8 cellular contexts compared by ENCODE assay signal in the genomic region with DNA sequence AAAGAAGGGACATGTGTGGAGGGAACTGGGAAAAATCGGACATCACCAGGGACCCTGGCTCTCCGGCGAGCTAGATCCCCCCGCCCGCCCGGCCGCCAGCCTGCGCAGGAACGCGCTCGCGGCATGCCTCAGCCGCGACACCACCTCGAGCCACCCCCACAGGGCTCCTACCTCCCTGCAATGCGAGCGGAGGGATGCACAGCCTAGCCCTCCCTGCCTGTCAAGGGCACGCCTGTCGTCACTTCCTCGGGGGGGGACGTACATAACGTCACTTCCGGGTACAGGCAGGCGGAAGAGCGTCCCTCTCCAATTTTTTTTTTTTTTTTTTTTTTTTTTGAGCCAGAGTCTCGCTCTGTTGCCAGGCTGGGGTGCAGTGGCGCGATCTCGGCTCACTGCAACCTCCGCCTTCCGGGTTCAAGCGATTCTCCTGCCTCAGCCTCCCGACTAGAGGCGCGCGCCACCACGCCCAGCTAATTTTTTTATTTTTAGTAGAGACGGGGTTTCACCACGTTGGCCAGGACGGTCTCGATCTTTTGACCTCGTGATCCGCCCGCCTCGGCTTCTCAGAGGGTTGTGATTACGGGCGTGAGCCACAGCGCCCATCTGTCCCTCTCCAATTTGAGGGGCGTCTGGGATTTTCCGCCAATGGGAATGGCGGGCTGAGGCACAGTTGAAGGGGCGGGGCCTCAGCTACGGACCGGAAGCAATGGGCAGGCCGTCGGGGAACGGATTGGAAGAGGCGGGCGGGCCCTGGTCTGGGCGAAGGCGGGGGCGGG. TPM values are rescaled to one million over a fixed set of nuclear protein-coding genes. Genes with fewer than 3 reads are reported as not detected.
DNase-seq lines count a peak whose midpoint lies in the region; ATAC-seq and TF ChIP-seq lines count a peak whose summit lies in the region.

A gene with protein sequence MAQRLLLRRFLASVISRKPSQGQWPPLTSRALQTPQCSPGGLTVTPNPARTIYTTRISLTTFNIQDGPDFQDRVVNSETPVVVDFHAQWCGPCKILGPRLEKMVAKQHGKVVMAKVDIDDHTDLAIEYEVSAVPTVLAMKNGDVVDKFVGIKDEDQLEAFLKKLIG (minus strand): TSS at position 248 of the 776 bp plus-strand sequence. CDS start 803 bp downstream, outside the sequence.

- no peaks in the 10 kb centered on the region for H3K27me3 Mint-ChIP-seq in chondrocyte (ENCODE audit: low read depth)

- peak; percentile 88 for ATAC-seq in HG03432 (IDR thresholded peaks at IDR 0.05; ENCODE audit: unreplicated experiment)

- H3K9me3 Mint-ChIP-seq in chondrocyte (ENCODE audit: low read depth): no peaks in the 10 kb centered on the region

- H3K4me3 Mint-ChIP-seq in chondrocyte (ENCODE audit: unreplicated experiment): peak within 1 kb of the TSS; percentile 85

- no peaks in the 10 kb centered on the region for H3K27me3 ChIP-seq in kidney epithelial cell (ENCODE audit: control insufficient read depth, insufficient read depth, low read length)

- DNase-seq in AG10803 (ENCODE audit: low read depth): peak; percentile 96
- peak; percentile 88 for DNase-seq in NCI-H510A treated with DMSO at 0.1 percent for 48 hours (lab: John Stamatoyannopoulos, UW)
- peak; percentile 93 for DNase-seq in activated CD4-positive, alpha-beta T cell treated with anti-CD3 and anti-CD28 coated beads for 24 hours (ENCODE audit: low read depth in 2 of 2)
- DNase-seq in chondrocyte (ENCODE audit: low spot score): no peak
- peak; percentile 69 for DNase-seq in kidney epithelial cell (ENCODE audit: low read depth)
- peak; percentile 92 to 94 for DNase-seq in stimulated activated CD4-positive, alpha-beta T cell treated with anti-CD3 and anti-CD28 coated beads, Interleukin-15, amount 100 ng/mL, for 48 hours (ENCODE audit: low read depth in 2 of 2)

- peak within 1 kb of the TSS; percentile 86 for H3K4me3 ChIP-seq in AG10803 (ENCODE audit: low read length)
- H3K4me3 ChIP-seq in kidney epithelial cell (ENCODE audit: low read depth, low read length): peak within 1 kb of the TSS; percentile 92

- TF ChIP-seq CTCF in AG10803 (conservative IDR thresholded peaks at IDR 0.05; ENCODE audit: low read length) (no peak), chondrocyte (IDR thresholded peaks at IDR 0.05) (no peak), kidney epithelial cell (IDR thresholded peaks at IDR 0.05; ENCODE audit: insufficient read depth, low read length, poor library complexity, severe bottlenecking) (no peak)

- H3K36me3 ChIP-seq in kidney epithelial cell (ENCODE audit: control insufficient read depth, insufficient read depth, low read length): no peaks in the 10 kb centered on the region

- TF ChIP-seq POLR2A in GM19099 (IDR thresholded peaks at IDR 0.05; ENCODE audit: extremely low read depth, insufficient read length, low read depth): peak; percentile 95

- peaks cover 19% of the 10 kb centered on the region for H3K4me1 Mint-ChIP-seq in chondrocyte (ENCODE audit: low read depth)

- H3K36me3 Mint-ChIP-seq in chondrocyte (ENCODE audit: low read depth): peaks cover 6% of the 10 kb centered on the region

- H3K27ac Mint-ChIP-seq in chondrocyte (ENCODE audit: unreplicated experiment): peak within 1 kb of the TSS; percentile 93

RNA-seq across cellular contexts. Expression of the gene that starts here (rescaled TPM):
- total RNA-seq in chondrocyte (45.7 to 54.9 TPM (median 48.5 TPM) in 3 replicates), kidney epithelial cell (56.8 and 66.6 TPM in 2 replicates)
